Comparison of ENCODE assay signal across 17 cellular contexts in genomic region chr7:130371059-130371458, GRCh38. TPM values are rescaled to one million over a fixed set of nuclear protein-coding genes. Genes with fewer than 3 reads are reported as not detected.
A peak's percentile ranks its signal among the peaks of the same experiment; 100 is the strongest.
DNase-seq lines count a peak whose midpoint lies in the region; ATAC-seq and TF ChIP-seq lines count a peak whose summit lies in the region.
"Had no signal": no experiment of that assay in that cellular context is flagged by ENCODE, and none has a peak within 500 bp of the region (broad histone marks: within the 10 kb centered on the region; RNA-seq: fewer than 3 reads in every experiment).

No MANE protein-coding gene starts in this region.

- H3K27ac Mint-ChIP-seq in activated T-helper 1 cell treated with anti-CD3 and anti-CD28 coated beads, Interleukin-12 subunit alpha, Interleukin-12 subunit beta, Interleukin-2, Interleukin-4 antibody, amounts not matched to agents 30 ng/mL and 10 ng/mL and 1 ng/mL, durations not matched to agents 14 hours and 24 hours and 36 hours, result no peak overlapping the region
- H3K27ac Mint-ChIP-seq: activated T-cell treated with anti-CD3 and anti-CD28 coated beads, Interleukin-2, amount 50 U/mL, for 72 hours; CD8-positive, alpha-beta T cell; HFFc6 had no signal

- H3K4me3 ChIP-seq in GM23248, result no peak overlapping the region
- no peak overlapping the region for H3K4me3 ChIP-seq in RWPE2 (ENCODE audit: severe bottlenecking)
- H3K4me3 ChIP-seq in fibroblast of pulmonary artery (replicated peaks; ENCODE audit: low read depth, low read length), result no peak overlapping the region
- no peak overlapping the region for H3K4me3 ChIP-seq in sigmoid colon
- H3K4me3 ChIP-seq: cardiac muscle cell, right lobe of liver had no signal

- peaks cover 2% of the 10 kb centered on the region for H3K9me3 Mint-ChIP-seq in activated T-helper 1 cell treated with anti-CD3 and anti-CD28 coated beads, Interleukin-12 subunit alpha, Interleukin-12 subunit beta, Interleukin-2, Interleukin-4 antibody, amounts not matched to agents 30 ng/mL and 10 ng/mL and 1 ng/mL, durations not matched to agents 14 hours and 24 hours and 36 hours
- H3K9me3 Mint-ChIP-seq: CD8-positive, alpha-beta T cell had no signal

- no peaks in the 10 kb centered on the region for H3K79me2 ChIP-seq in GM23248 (ENCODE audit: insufficient read depth)

- H3K9me3 ChIP-seq in GM23248 (ENCODE audit: low read depth) (no peaks in the 10 kb centered on the region), RWPE2 (ENCODE audit: severe bottlenecking) (no peaks in the 10 kb centered on the region), sigmoid colon (no peaks in the 10 kb centered on the region)
- H3K9me3 ChIP-seq: right lobe of liver had no signal

- in situ Hi-C loops in GM23248 (cut with MboI), result no loop called here

- H3K9me2 ChIP-seq in GM23248 (ENCODE audit: insufficient read depth), result no peaks in the 10 kb centered on the region

- H3K27ac ChIP-seq in GM23248 (no peak overlapping the region), RWPE2 (ENCODE audit: poor library complexity, severe bottlenecking) (peak overlapping the region; percentile 97), sigmoid colon (peak overlapping the region in 3 of 4 donors; percentile 88 to 95 (median 90))
- H3K27ac ChIP-seq: cardiac muscle cell, right lobe of liver had no signal

- H3K4me1 Mint-ChIP-seq in activated T-helper 1 cell treated with anti-CD3 and anti-CD28 coated beads, Interleukin-12 subunit alpha, Interleukin-12 subunit beta, Interleukin-2, Interleukin-4 antibody, amounts not matched to agents 30 ng/mL and 10 ng/mL and 1 ng/mL, durations not matched to agents 14 hours and 24 hours and 36 hours (ENCODE audit: low read depth), result peaks cover 29% of the 10 kb centered on the region

- TF ChIP-seq POLR2A in sigmoid colon (IDR thresholded peaks at IDR 0.05), result no peak

- H3F3A ChIP-seq in GM23248 (ENCODE audit: insufficient read depth), result peaks cover 41% of the 10 kb centered on the region

- intact Hi-C loops in sigmoid colon (cut with DNase I), result no loop called here
- intact Hi-C loops in activated T-helper 1 cell treated with anti-CD3 and anti-CD28 coated beads, Interleukin-12 subunit alpha, Interleukin-12 subunit beta, Interleukin-2, Interleukin-4 antibody, amounts not matched to agents 30 ng/mL and 10 ng/mL and 1 ng/mL, durations not matched to agents 14 hours and 24 hours and 36 hours (cut with micrococcal nuclease), result no loop called here

- no peak overlapping the region for H3K9ac ChIP-seq in GM23248

- no peak for TF ChIP-seq EP300 in sigmoid colon (IDR thresholded peaks at IDR 0.05)

- peak; percentile 76 for DNase-seq in GM23248
- DNase-seq in RWPE2 (ENCODE audit: low spot score), result no peak
- DNase-seq in fibroblast of pulmonary artery (ENCODE audit: low read depth), result peak; percentile 65
- peak; percentile 86 for DNase-seq in sigmoid colon
- DNase-seq in activated T-helper 1 cell treated with anti-CD3 and anti-CD28 coated beads, Interleukin-12 subunit alpha, Interleukin-12 subunit beta, Interleukin-2, Interleukin-4 antibody, amounts not matched to agents 30 ng/mL and 10 ng/mL and 1 ng/mL, durations not matched to agents 14 hours and 24 hours and 36 hours (ENCODE audit: low spot score), result no peak
- no peak for DNase-seq in HuH-7 (ENCODE audit: low spot score)
- DNase-seq: activated CD4-positive, CD25-positive, alpha-beta regulatory T cell treated with anti-CD3 and anti-CD28 coated beads, Interleukin-2, amount 50 U/mL, for 72 hours; activated T-cell treated with anti-CD3 and anti-CD28 coated beads, Interleukin-2, amount 50 U/mL, for 72 hours; CD8-positive, alpha-beta T cell; HFFc6; KBM-7; mesendoderm; SIG-M5 had no signal

- H3K36me3 ChIP-seq in GM23248 (ENCODE audit: low read depth) (no peaks in the 10 kb centered on the region), RWPE2 (ENCODE audit: low read depth) (no peaks in the 10 kb centered on the region), sigmoid colon (no peaks in the 10 kb centered on the region)
- H3K36me3 ChIP-seq: cardiac muscle cell, right lobe of liver had no signal

- ATAC-seq in RWPE2 (ENCODE audit: low read depth) (no peak), GM21528 (IDR thresholded peaks at IDR 0.05; ENCODE audit: low FRiP score, unreplicated experiment) (no peak), GM19455 (IDR thresholded peaks at IDR 0.05; ENCODE audit: unreplicated experiment) (no peak)
- ATAC-seq: activated T-cell treated with anti-CD3 and anti-CD28 coated beads, Interleukin-2, amount 50 U/mL, for 72 hours; CD8-positive, alpha-beta T cell; right lobe of liver had no signal

- no peaks in the 10 kb centered on the region for H4K20me1 ChIP-seq in GM23248 (ENCODE audit: insufficient read depth)

- H3K27me3 ChIP-seq in GM23248 (replicated peaks; ENCODE audit: insufficient read depth) (no peaks in the 10 kb centered on the region), RWPE2 (ENCODE audit: insufficient read depth, poor library complexity, severe bottlenecking) (no peaks in the 10 kb centered on the region), sigmoid colon (no peaks in the 10 kb centered on the region)
- H3K27me3 ChIP-seq: cardiac muscle cell, right lobe of liver had no signal

- H3K36me3 Mint-ChIP-seq in activated T-helper 1 cell treated with anti-CD3 and anti-CD28 coated beads, Interleukin-12 subunit alpha, Interleukin-12 subunit beta, Interleukin-2, Interleukin-4 antibody, amounts not matched to agents 30 ng/mL and 10 ng/mL and 1 ng/mL, durations not matched to agents 14 hours and 24 hours and 36 hours (ENCODE audit: low read depth), result peaks cover 3% of the 10 kb centered on the region
- H3K36me3 Mint-ChIP-seq: CD8-positive, alpha-beta T cell had no signal

- no peak overlapping the region for H2AFZ ChIP-seq in GM23248

- H3K27me3 Mint-ChIP-seq in activated T-helper 1 cell treated with anti-CD3 and anti-CD28 coated beads, Interleukin-12 subunit alpha, Interleukin-12 subunit beta, Interleukin-2, Interleukin-4 antibody, amounts not matched to agents 30 ng/mL and 10 ng/mL and 1 ng/mL, durations not matched to agents 14 hours and 24 hours and 36 hours (ENCODE audit: insufficient read depth), result no peaks in the 10 kb centered on the region

- H3K4me3 Mint-ChIP-seq in activated T-helper 1 cell treated with anti-CD3 and anti-CD28 coated beads, Interleukin-12 subunit alpha, Interleukin-12 subunit beta, Interleukin-2, Interleukin-4 antibody, amounts not matched to agents 30 ng/mL and 10 ng/mL and 1 ng/mL, durations not matched to agents 14 hours and 24 hours and 36 hours, result no peak overlapping the region
- H3K4me3 Mint-ChIP-seq: activated T-cell treated with anti-CD3 and anti-CD28 coated beads, Interleukin-2, amount 50 U/mL, for 72 hours; CD8-positive, alpha-beta T cell; HFFc6 had no signal

- H3K4me1 ChIP-seq in GM23248 (ENCODE audit: insufficient read depth), result peaks cover 66% of the 10 kb centered on the region
- H3K4me1 ChIP-seq in RWPE2 (ENCODE audit: insufficient read depth, poor library complexity, severe bottlenecking), result peaks cover 56% of the 10 kb centered on the region
- H3K4me1 ChIP-seq in sigmoid colon, result peaks cover 0 to 59% (median 48%) of the 10 kb centered on the region in 4 donors

- H3K4me2 ChIP-seq in GM23248 (ENCODE audit: unreplicated experiment), result no peak overlapping the region

- WGBS in GM23248 (ENCODE audit: low coverage in 1 of 2, low lambda C conversion rate in 2 of 2, missing lambda C conversion rate in 2 of 2), 2 experiments, result 22 to 32% methylated on average over 4 of the region's 4 CpGs
- WGBS in sigmoid colon, 2 donors, result 83 to 86% methylated on average over 4 of the region's 4 CpGs

- TF ChIP-seq CTCF in RWPE2 (IDR thresholded peaks at IDR 0.05; ENCODE audit: poor library complexity, severe bottlenecking), result no peak
- no peak for TF ChIP-seq CTCF in fibroblast of pulmonary artery (IDR thresholded peaks at IDR 0.05; ENCODE audit: low read length, missing control alignments)
- TF ChIP-seq CTCF in sigmoid colon (IDR thresholded peaks at IDR 0.05), result no peak

RNA-seq across cellular contexts. Expression of gene CPA1, which starts 9.2 kb away (rescaled TPM):
- not detected in 2 replicates for total RNA-seq in GM23248 (2014; rRNA removed; shearing (Covaris generic))
- not detected in 2 replicates for polyA plus RNA-seq in GM23248 (2016; fragmentation: Nextera tagmentation; extraction: Ambion mirVana)
- total RNA-seq in sigmoid colon, result 1 to 10 TPM in 1 of 4 donors, not detected in 3; 2.2 TPM
- 1 to 10 TPM in 2 of 3 donors, under 1 TPM in 1; 0.34 to 7.8 (median 1.2) TPM for polyA plus RNA-seq in sigmoid colon
- total RNA-seq in activated T-helper 1 cell treated with anti-CD3 and anti-CD28 coated beads, Interleukin-12 subunit alpha, Interleukin-12 subunit beta, Interleukin-2, Interleukin-4 antibody, amounts not matched to agents 30 ng/mL and 10 ng/mL and 1 ng/mL, durations not matched to agents 14 hours and 24 hours and 36 hours, result not detected in 2 replicates
- total RNA-seq: activated T-cell treated with anti-CD3 and anti-CD28 coated beads, Interleukin-2, amount 50 U/mL, for 72 hours; CD8-positive, alpha-beta T cell; HFFc6; right lobe of liver had no signal

RNA-seq across cellular contexts. Expression of gene CPA5, which starts 26.4 kb away (rescaled TPM):
- not detected in 2 replicates for total RNA-seq in GM23248 (2014; rRNA removed; shearing (Covaris generic))
- polyA plus RNA-seq in GM23248 (2016; fragmentation: Nextera tagmentation; extraction: Ambion mirVana) (0.23 TPM in 1 of 2 replicates, not detected in the other), sigmoid colon (1 to 10 TPM in 1 of 3 donors, not detected in 2; 1.1 TPM)
- not detected for total RNA-seq in sigmoid colon
- 0.69 and 1.3 TPM in 2 replicates for total RNA-seq in activated T-helper 1 cell treated with anti-CD3 and anti-CD28 coated beads, Interleukin-12 subunit alpha, Interleukin-12 subunit beta, Interleukin-2, Interleukin-4 antibody, amounts not matched to agents 30 ng/mL and 10 ng/mL and 1 ng/mL, durations not matched to agents 14 hours and 24 hours and 36 hours
- total RNA-seq: cardiac muscle cell; CD8-positive, alpha-beta T cell; HFFc6; right lobe of liver had no signal

Comparison
In these comparisons a context has a peak if more than half of its experiments do, and no peak if none do; other contexts are left out.
1. DNase-seq: peak in GM23248 (single experiment), fibroblast of pulmonary artery (single experiment) and sigmoid colon (single experiment); none in RWPE2 (single experiment), activated T-helper 1 cell treated with anti-CD3 and anti-CD28 coated beads, Interleukin-12 subunit alpha, Interleukin-12 subunit beta, Interleukin-2, Interleukin-4 antibody, amounts not matched to agents 30 ng/mL and 10 ng/mL and 1 ng/mL, durations not matched to agents 14 hours and 24 hours and 36 hours (single experiment) and HuH-7 (single experiment).